Comparison of ENCODE assay signal across 8 cellular contexts in the genomic region with DNA sequence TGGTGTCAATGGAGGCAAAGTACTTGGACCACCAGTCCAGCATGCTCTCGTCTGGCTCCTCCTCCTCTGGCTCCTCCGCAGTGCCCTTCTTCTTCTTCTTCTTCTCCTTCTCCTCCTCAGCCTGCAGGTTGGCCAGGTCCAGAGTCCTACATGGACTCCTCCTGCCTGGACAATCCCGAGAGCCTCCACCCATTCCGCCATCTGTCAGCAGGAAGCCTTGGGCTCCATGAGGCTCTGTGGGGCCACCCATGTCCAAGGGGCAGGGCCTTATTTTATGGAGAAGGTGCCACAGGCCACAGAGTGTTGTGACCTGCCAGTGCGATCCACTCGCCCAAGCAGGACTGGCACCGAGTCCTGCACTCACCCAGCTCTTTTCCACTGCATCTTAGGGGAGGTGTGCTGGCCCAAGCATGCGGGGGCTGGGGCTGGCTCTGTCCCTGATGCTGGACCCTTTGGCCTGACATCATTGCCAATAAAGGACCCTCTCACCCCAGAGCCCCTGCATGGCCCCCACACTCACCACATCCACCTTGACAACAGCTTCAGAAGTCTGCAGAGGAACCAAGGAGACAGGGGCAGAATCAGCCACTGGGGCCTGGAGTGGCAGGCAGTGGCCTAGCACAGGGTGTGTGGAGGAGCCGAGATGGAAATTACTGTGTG. TPM values are rescaled to one million over a fixed set of nuclear protein-coding genes. Genes with fewer than 3 reads are reported as not detected.
"Had no signal": no experiment of that assay in that cellular context is flagged by ENCODE, and none has a peak within 500 bp of the region (broad histone marks: within the 10 kb centered on the region; RNA-seq: fewer than 3 reads in every experiment).

No MANE protein-coding gene starts in this region.

- H3K4me3 ChIP-seq: GM23338 had no signal

- H3K4me3 Mint-ChIP-seq: GM23338, H9, IgD-negative memory B cell had no signal

- H3K9me3 Mint-ChIP-seq: GM23338 had no signal

- H3K27ac Mint-ChIP-seq: GM23338, IgD-negative memory B cell had no signal

- DNase-seq: H9, HCEC 1CT had no signal

- H2AFZ ChIP-seq: GM23338 had no signal

- H3K4me2 ChIP-seq: GM23338 had no signal

- H3K27ac ChIP-seq: HL-60 had no signal

- H3K4me1 Mint-ChIP-seq: GM23338 had no signal

RNA-seq across cellular contexts. Expression of a gene that starts 7.2 kb away (rescaled TPM):
- total RNA-seq: H1, HT1080 had no signal
- polyA plus RNA-seq: HepG2, IgD-negative memory B cell had no signal
